8 cellular contexts compared by ENCODE assay signal in genomic region chr5:119290161-119290569, GRCh38.
A peak's percentile ranks its signal among the peaks of the same experiment; 100 is the strongest.
DNase-seq lines count a peak whose midpoint lies in the region; ATAC-seq and TF ChIP-seq lines count a peak whose summit lies in the region.

No MANE protein-coding gene starts in this region.

- WGBS in sigmoid colon, 2 donors = 38 to 83% methylated on average over 3 of the region's 3 CpGs

- no peak for TF ChIP-seq CTCF in foreskin keratinocyte (conservative IDR thresholded peaks at IDR 0.05)
- TF ChIP-seq CTCF in sigmoid colon (IDR thresholded peaks at IDR 0.05) = no peak

- H3K27me3 ChIP-seq in foreskin keratinocyte (no peaks in the 10 kb centered on the region), sigmoid colon (no peaks in the 10 kb centered on the region)

- no peak for TF ChIP-seq EP300 in sigmoid colon (IDR thresholded peaks at IDR 0.05)

- intact Hi-C loops in sigmoid colon (cut with DNase I) = no loop called here

- H3K9me3 ChIP-seq in sigmoid colon = no peaks in the 10 kb centered on the region

- ATAC-seq in GM18907 (IDR thresholded peaks at IDR 0.05; ENCODE audit: unreplicated experiment) = peak; percentile 88
- peak; percentile 82 for ATAC-seq in HG02759 (IDR thresholded peaks at IDR 0.05; ENCODE audit: unreplicated experiment)
- peak; percentile 37 for ATAC-seq in foreskin keratinocyte

- no peak overlapping the region for H3K27ac ChIP-seq in foreskin keratinocyte
- H3K27ac ChIP-seq in sigmoid colon = no peak overlapping the region

- H3K36me3 ChIP-seq in sigmoid colon = no peaks in the 10 kb centered on the region

- peak; percentile 20 for DNase-seq in NCI-H69 (lab: John Stamatoyannopoulos, UW)
- no peak for DNase-seq in foreskin keratinocyte
- DNase-seq in iPS-NIHi7 (ENCODE audit: extremely low spot score) = no peak
- DNase-seq in sigmoid colon = no peak
- no peak for DNase-seq in hypothalamus (lab: John Stamatoyannopoulos, UW)
- DNase-seq in NCI-H2107 treated with DMSO at 0.1 percent for 48 hours (lab: John Stamatoyannopoulos, UW; ENCODE audit: unreplicated experiment) = no peak

- no peak for TF ChIP-seq POLR2A in sigmoid colon (IDR thresholded peaks at IDR 0.05)

- H3K4me1 ChIP-seq in foreskin keratinocyte (peaks cover 35% of the 10 kb centered on the region), sigmoid colon (peaks cover 0 to 5% (median 4%) of the 10 kb centered on the region in 4 donors)

- H3K4me3 ChIP-seq in sigmoid colon = no peak overlapping the region

Comparison
In these comparisons a context has a peak if more than half of its experiments do, and no peak if none do; other contexts are left out.
1. ATAC-seq: peak in every context shown above with its lines; median percentile 88 in GM18907; 82 in HG02759; 37 in foreskin keratinocyte.